ENCODE assay signal across 8 cellular contexts in genomic region chr11:67270256-67271211, GRCh38.
DNase-seq lines count a peak whose midpoint lies in the region; ATAC-seq and TF ChIP-seq lines count a peak whose summit lies in the region.

No MANE protein-coding gene starts in this region.

- H3K4me3 ChIP-seq in GM12875 (ENCODE audit: low read depth, low read length) (peak overlapping the region; percentile 53), endocrine pancreas (ENCODE audit: control insufficient read depth, insufficient read depth, low read length) (peak overlapping the region; percentile 45), mucosa of stomach (ENCODE audit: low read length) (peak overlapping the region; percentile 45)

- ATAC-seq in HG03571 (IDR thresholded peaks at IDR 0.05; ENCODE audit: unreplicated experiment) = no peak

- no peak for TF ChIP-seq CTCF in GM12875 (IDR thresholded peaks at IDR 0.05; ENCODE audit: borderline replicate concordance, insufficient read depth, low read depth, low read length)

- H3K27me3 ChIP-seq in endocrine pancreas (ENCODE audit: control insufficient read depth, insufficient read depth, low read length) (no peaks in the 10 kb centered on the region), mucosa of stomach (ENCODE audit: control insufficient read depth, insufficient read depth, low read length) (no peaks in the 10 kb centered on the region)

- no peaks in the 10 kb centered on the region for H3K4me1 ChIP-seq in endocrine pancreas (ENCODE audit: control insufficient read depth, insufficient read depth, low read length)
- peaks cover 86% of the 10 kb centered on the region for H3K4me1 ChIP-seq in mucosa of stomach (ENCODE audit: control insufficient read depth, insufficient read depth, low read length)

- H3K36me3 ChIP-seq in endocrine pancreas (ENCODE audit: control insufficient read depth, insufficient read depth, low read length) (no peaks in the 10 kb centered on the region), mucosa of stomach (ENCODE audit: control insufficient read depth, insufficient read depth, low read length) (no peaks in the 10 kb centered on the region)

- H3K9ac ChIP-seq in endocrine pancreas (ENCODE audit: control insufficient read depth, insufficient read depth, low read length) (peak overlapping the region; percentile 69), mucosa of stomach (ENCODE audit: low read length) (peak overlapping the region; percentile 63)

- DNase-seq in SIG-M5 (lab: John Stamatoyannopoulos, UW) (peak; percentile 32), NCI-H510A treated with DMSO at 0.1 percent for 48 hours (lab: John Stamatoyannopoulos, UW) (no peak), GM03348 (ENCODE audit: low spot score) (no peak), NCI-H524 treated with DMSO at 0.1 percent for 48 hours (lab: John Stamatoyannopoulos, UW) (no peak)

- H3K9me3 ChIP-seq in endocrine pancreas (ENCODE audit: control insufficient read depth, low read length) (no peaks in the 10 kb centered on the region), mucosa of stomach (ENCODE audit: control insufficient read depth, low read length) (no peaks in the 10 kb centered on the region)
